In the genomic region with DNA sequence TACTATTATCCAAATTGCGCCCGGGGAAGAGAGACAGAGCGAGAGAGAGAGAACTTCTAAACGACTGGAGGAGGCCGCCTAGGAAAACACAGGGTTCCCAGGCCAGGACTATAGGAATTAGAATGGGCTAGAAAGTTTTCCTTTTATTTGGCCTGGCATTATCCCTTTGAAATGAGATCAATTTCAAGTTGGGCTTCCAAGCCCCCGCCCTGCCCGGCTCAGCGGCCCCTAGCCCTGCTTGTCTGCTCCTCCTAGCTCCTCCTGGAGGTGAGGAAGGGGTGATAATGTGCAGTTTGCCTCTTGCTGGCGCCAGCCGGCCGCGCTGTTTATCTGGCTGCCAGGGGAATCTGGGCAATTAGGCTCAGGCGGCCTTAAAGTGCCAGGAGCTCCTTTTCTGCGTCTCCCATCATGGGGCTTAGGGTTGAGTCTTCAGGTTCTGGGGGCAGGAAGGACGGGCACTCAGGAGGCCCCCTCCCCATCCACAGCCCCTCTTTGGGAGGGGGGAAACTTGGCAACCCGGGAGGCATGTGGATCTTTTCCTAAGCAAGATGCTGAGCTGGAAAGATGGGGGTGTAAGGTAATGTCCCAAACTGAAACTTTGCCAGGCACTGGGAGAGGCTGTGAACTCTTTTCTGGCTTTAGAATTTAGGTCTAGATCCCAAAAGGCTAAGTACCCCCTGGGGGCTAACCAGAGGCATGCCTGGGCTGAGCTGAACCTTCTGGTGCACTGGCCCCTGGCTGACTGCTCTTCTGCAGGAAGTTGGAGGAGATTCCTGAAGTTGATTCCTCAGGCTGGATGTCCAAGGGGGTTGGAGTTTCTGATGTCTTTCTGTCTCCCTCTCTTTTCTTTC, we compare ENCODE assay signal across 1 cellular context.
TF ChIP-seq lines count a peak whose summit lies in the region.

No MANE protein-coding gene starts in this region.

TF ChIP-seq in HEK293, 187 proteins besides CTCF, POLR2A, EP300 and RAD21 (continued from another document):
- peak; percentile 57; the same call in 1 of the 2 replicates for TF ChIP-seq ZBTB48 (tag by site-specific recombination; IDR thresholded peaks at IDR 0.05)
- no peak for TF ChIP-seq ZNF274 (IDR thresholded peaks at IDR 0.05; ENCODE audit: low read length)
- TF ChIP-seq ZNF274 (tag by site-specific recombination; IDR thresholded peaks at IDR 0.05; ENCODE audit: borderline replicate concordance), result no peak
- TF ChIP-seq ZNF658 (tag by site-specific recombination; IDR thresholded peaks at IDR 0.05), result no peak
- peak; percentile 69; the same call in 1 of the 2 replicates for TF ChIP-seq ZSCAN30 (tag by site-specific recombination; IDR thresholded peaks at IDR 0.05)
- no peak for TF ChIP-seq ZNF701 (tag by site-specific recombination; IDR thresholded peaks at IDR 0.05)
- TF ChIP-seq, protein P1, sequence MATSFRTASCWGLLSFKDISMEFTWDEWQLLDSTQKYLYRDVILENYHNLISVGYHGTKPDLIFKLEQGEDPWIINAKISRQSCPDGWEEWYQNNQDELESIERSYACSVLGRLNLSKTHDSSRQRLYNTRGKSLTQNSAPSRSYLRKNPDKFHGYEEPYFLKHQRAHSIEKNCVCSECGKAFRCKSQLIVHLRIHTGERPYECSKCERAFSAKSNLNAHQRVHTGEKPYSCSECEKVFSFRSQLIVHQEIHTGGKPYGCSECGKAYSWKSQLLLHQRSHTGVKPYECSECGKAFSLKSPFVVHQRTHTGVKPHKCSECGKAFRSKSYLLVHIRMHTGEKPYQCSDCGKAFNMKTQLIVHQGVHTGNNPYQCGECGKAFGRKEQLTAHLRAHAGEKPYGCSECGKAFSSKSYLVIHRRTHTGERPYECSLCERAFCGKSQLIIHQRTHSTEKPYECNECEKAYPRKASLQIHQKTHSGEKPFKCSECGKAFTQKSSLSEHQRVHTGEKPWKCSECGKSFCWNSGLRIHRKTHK (tag by site-specific recombination; IDR thresholded peaks at IDR 0.05), result no peak
- no peak; the same call in 1 of the 2 replicates for TF ChIP-seq ZNF76 (tag by site-specific recombination; IDR thresholded peaks at IDR 0.05; ENCODE audit: borderline replicate concordance, low read depth)
- no peak for TF ChIP-seq MZF1 (tag by site-specific recombination; IDR thresholded peaks at IDR 0.05; ENCODE audit: borderline replicate concordance)
- no peak for TF ChIP-seq ZNF626 (tag by site-specific recombination; IDR thresholded peaks at IDR 0.05)
- no peak for TF ChIP-seq ZNF324 (tag by site-specific recombination; IDR thresholded peaks at IDR 0.05)
- TF ChIP-seq ZNF792 (tag by site-specific recombination; IDR thresholded peaks at IDR 0.05), result no peak
- TF ChIP-seq ZNF112 (tag by site-specific recombination; IDR thresholded peaks at IDR 0.05), result no peak
- TF ChIP-seq SP3 (tag by site-specific recombination; IDR thresholded peaks at IDR 0.05), result no peak
- TF ChIP-seq ZNF510 (tag by site-specific recombination; IDR thresholded peaks at IDR 0.05; ENCODE audit: insufficient replicate concordance), result no peak
- 0 out of 2 replicates have a peak, but pooled peaks have one; percentile 25 for TF ChIP-seq ZXDB (tag by site-specific recombination; IDR thresholded peaks at IDR 0.05)
- TF ChIP-seq, protein P2, sequence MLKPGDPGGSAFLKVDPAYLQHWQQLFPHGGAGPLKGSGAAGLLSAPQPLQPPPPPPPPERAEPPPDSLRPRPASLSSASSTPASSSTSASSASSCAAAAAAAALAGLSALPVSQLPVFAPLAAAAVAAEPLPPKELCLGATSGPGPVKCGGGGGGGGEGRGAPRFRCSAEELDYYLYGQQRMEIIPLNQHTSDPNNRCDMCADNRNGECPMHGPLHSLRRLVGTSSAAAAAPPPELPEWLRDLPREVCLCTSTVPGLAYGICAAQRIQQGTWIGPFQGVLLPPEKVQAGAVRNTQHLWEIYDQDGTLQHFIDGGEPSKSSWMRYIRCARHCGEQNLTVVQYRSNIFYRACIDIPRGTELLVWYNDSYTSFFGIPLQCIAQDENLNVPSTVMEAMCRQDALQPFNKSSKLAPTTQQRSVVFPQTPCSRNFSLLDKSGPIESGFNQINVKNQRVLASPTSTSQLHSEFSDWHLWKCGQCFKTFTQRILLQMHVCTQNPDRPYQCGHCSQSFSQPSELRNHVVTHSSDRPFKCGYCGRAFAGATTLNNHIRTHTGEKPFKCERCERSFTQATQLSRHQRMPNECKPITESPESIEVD (tag by site-specific recombination; IDR thresholded peaks at IDR 0.05), result 0 out of 2 replicates have a peak, but pooled peaks have one; percentile 0
- TF ChIP-seq ZNF621 (tag by site-specific recombination; IDR thresholded peaks at IDR 0.05), result no peak
- no peak for TF ChIP-seq GFI1B (tag by site-specific recombination; IDR thresholded peaks at IDR 0.05)
- TF ChIP-seq MYNN (tag by site-specific recombination; IDR thresholded peaks at IDR 0.05; ENCODE audit: borderline replicate concordance), result no peak
- TF ChIP-seq MEIS1 (CRISPR knock-in tag; IDR thresholded peaks at IDR 0.05; ENCODE audit: borderline replicate concordance), result no peak
- TF ChIP-seq ZSCAN16 (tag by site-specific recombination; IDR thresholded peaks at IDR 0.05), result no peak
- TF ChIP-seq GLIS2 (tag by site-specific recombination; IDR thresholded peaks at IDR 0.05), result peak; percentile 63
- TF ChIP-seq ZNF830 (tag by site-specific recombination; IDR thresholded peaks at IDR 0.05; ENCODE audit: low read depth), result no peak
- TF ChIP-seq ZNF624 (tag by site-specific recombination; IDR thresholded peaks at IDR 0.05), result no peak
- TF ChIP-seq, protein P3, sequence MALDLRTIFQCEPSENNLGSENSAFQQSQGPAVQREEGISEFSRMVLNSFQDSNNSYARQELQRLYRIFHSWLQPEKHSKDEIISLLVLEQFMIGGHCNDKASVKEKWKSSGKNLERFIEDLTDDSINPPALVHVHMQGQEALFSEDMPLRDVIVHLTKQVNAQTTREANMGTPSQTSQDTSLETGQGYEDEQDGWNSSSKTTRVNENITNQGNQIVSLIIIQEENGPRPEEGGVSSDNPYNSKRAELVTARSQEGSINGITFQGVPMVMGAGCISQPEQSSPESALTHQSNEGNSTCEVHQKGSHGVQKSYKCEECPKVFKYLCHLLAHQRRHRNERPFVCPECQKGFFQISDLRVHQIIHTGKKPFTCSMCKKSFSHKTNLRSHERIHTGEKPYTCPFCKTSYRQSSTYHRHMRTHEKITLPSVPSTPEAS (tag by site-specific recombination; IDR thresholded peaks at IDR 0.05), result no peak
- TF ChIP-seq ZFP37 (tag by site-specific recombination; IDR thresholded peaks at IDR 0.05), result no peak
- TF ChIP-seq, protein P4, sequence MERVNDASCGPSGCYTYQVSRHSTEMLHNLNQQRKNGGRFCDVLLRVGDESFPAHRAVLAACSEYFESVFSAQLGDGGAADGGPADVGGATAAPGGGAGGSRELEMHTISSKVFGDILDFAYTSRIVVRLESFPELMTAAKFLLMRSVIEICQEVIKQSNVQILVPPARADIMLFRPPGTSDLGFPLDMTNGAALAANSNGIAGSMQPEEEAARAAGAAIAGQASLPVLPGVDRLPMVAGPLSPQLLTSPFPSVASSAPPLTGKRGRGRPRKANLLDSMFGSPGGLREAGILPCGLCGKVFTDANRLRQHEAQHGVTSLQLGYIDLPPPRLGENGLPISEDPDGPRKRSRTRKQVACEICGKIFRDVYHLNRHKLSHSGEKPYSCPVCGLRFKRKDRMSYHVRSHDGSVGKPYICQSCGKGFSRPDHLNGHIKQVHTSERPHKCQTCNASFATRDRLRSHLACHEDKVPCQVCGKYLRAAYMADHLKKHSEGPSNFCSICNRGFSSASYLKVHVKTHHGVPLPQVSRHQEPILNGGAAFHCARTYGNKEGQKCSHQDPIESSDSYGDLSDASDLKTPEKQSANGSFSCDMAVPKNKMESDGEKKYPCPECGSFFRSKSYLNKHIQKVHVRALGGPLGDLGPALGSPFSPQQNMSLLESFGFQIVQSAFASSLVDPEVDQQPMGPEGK (tag by site-specific recombination; IDR thresholded peaks at IDR 0.05), result peak; percentile 83
- no peak for TF ChIP-seq ZNF114 (tag by site-specific recombination; IDR thresholded peaks at IDR 0.05)
- TF ChIP-seq HOXD13 (CRISPR knock-in tag; IDR thresholded peaks at IDR 0.05; ENCODE audit: borderline replicate concordance), result no peak
- peak; percentile 51; the same call in 1 of the 2 replicates for TF ChIP-seq IKZF3 (tag by site-specific recombination; IDR thresholded peaks at IDR 0.05)
- TF ChIP-seq, protein P5, sequence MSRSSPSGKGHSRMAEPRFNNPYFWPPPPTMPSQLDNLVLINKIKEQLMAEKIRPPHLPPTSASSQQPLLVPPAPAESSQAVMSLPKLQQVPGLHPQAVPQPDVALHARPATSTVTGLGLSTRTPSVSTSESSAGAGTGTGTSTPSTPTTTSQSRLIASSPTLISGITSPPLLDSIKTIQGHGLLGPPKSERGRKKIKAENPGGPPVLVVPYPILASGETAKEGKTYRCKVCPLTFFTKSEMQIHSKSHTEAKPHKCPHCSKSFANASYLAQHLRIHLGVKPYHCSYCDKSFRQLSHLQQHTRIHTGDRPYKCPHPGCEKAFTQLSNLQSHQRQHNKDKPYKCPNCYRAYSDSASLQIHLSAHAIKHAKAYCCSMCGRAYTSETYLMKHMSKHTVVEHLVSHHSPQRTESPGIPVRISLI (tag by site-specific recombination; IDR thresholded peaks at IDR 0.05), result no peak
- no peak for TF ChIP-seq KLF1 (tag by site-specific recombination; IDR thresholded peaks at IDR 0.05)
- TF ChIP-seq ZNF660 (tag by site-specific recombination; IDR thresholded peaks at IDR 0.05), result peak; percentile 73; the same call in 1 of the 2 replicates
- TF ChIP-seq ZSCAN23 (tag by site-specific recombination; IDR thresholded peaks at IDR 0.05), result no peak
- no peak for TF ChIP-seq ZNF133 (tag by site-specific recombination; IDR thresholded peaks at IDR 0.05)
- no peak for TF ChIP-seq SETDB1 (IDR thresholded peaks at IDR 0.05; ENCODE audit: insufficient read length, low read length)
- no peak for TF ChIP-seq ZNF169 (tag by site-specific recombination; IDR thresholded peaks at IDR 0.05)
